In genomic region chr3:32132121-32132520, GRCh38 we compare ENCODE assay signal across 23 cellular contexts.
"Had no signal": no experiment of that assay in that cellular context is flagged by ENCODE, and none has a peak within 500 bp of the region (broad histone marks: within the 10 kb centered on the region; RNA-seq: fewer than 3 reads in every experiment).

No MANE protein-coding gene starts in this region.

- H3K4me1 ChIP-seq: esophagus squamous epithelium, pancreas, tibial nerve, vagina had no signal

- H3K9me3 ChIP-seq: esophagus squamous epithelium, gastroesophageal sphincter, pancreas, psoas muscle, spleen, tibial nerve, upper lobe of right lung, vagina had no signal

- H3K27ac ChIP-seq: esophagus squamous epithelium, gastroesophageal sphincter, pancreas, psoas muscle, spleen, tibial nerve, upper lobe of right lung, vagina had no signal

- ATAC-seq: effector memory CD8-positive, alpha-beta T cell; gastroesophageal sphincter; left colon; left ventricle myocardium superior; psoas muscle; sciatic nerve; stimulated activated memory B cell treated with anti-CD40 and anti-IgM and Interleukin-4, amounts not matched to agents 10 μg/mL and 1 μg/mL and 100 μg/mL, for 72 hours; upper lobe of right lung had no signal

- H3K27me3 ChIP-seq: esophagus squamous epithelium, gastroesophageal sphincter, pancreas, spleen, tibial nerve, upper lobe of right lung, vagina had no signal

- H3K4me3 ChIP-seq: esophagus squamous epithelium, gastroesophageal sphincter, lung, pancreas, psoas muscle, spleen, tibial nerve, upper lobe of right lung, vagina had no signal

- DNase-seq: effector memory CD8-positive, alpha-beta T cell; esophagus squamous epithelium; foreskin fibroblast; head of caudate nucleus; hippocampal formation; left colon; left ventricle myocardium superior; mesendoderm; naive B cell; occipital lobe; pancreas; psoas muscle; spleen; stimulated activated CD4-positive, alpha-beta T cell treated with anti-CD3 and anti-CD28 coated beads, Interleukin-15, amount 100 ng/mL, for 24 hours; stimulated activated CD4-positive, alpha-beta T cell treated with anti-CD3 and anti-CD28 coated beads, Interleukin-1b, Interleukin-23, amount 100 ng/mL, for 48 hours; stimulated activated CD4-positive, alpha-beta T cell treated with anti-CD3 and anti-CD28 coated beads, Interleukin-4, amount 100 ng/mL, for 24 hours; upper lobe of right lung had no signal

- H3K36me3 ChIP-seq: pancreas had no signal
